1 cellular context compared by ENCODE assay signal in genomic region chr10:15293862-15294835, GRCh38.
TF ChIP-seq lines count a peak whose summit lies in the region.

No MANE protein-coding gene starts in this region.

TF ChIP-seq in GM23338, 12 proteins besides CTCF, POLR2A, EP300 and RAD21 (continued from another document):
- TF ChIP-seq REST (IDR thresholded peaks at IDR 0.05; ENCODE audit: unreplicated experiment), result no peak
- no peak for TF ChIP-seq CREB1 (CRISPR knock-in tag; IDR thresholded peaks at IDR 0.05; ENCODE audit: low read depth)
